8 cellular contexts compared by ENCODE assay signal in genomic region chr19:50639121-50640112, GRCh38. TPM values are rescaled to one million over a fixed set of nuclear protein-coding genes. Genes with fewer than 3 reads are reported as not detected.
DNase-seq lines count a peak whose midpoint lies in the region; ATAC-seq and TF ChIP-seq lines count a peak whose summit lies in the region.

A gene with protein sequence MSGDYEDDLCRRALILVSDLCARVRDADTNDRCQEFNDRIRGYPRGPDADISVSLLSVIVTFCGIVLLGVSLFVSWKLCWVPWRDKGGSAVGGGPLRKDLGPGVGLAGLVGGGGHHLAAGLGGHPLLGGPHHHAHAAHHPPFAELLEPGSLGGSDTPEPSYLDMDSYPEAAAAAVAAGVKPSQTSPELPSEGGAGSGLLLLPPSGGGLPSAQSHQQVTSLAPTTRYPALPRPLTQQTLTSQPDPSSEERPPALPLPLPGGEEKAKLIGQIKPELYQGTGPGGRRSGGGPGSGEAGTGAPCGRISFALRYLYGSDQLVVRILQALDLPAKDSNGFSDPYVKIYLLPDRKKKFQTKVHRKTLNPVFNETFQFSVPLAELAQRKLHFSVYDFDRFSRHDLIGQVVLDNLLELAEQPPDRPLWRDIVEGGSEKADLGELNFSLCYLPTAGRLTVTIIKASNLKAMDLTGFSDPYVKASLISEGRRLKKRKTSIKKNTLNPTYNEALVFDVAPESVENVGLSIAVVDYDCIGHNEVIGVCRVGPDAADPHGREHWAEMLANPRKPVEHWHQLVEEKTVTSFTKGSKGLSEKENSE (minus strand): TSS chr19:50639881. CDS start chr19:50637411, 2,470 bp downstream.

- H3K4me2 ChIP-seq in SK-N-SH = peak within 1 kb of the TSS; percentile 96

- peak; percentile 55 to 65 for ATAC-seq in activated CD4-positive, CD25-positive, alpha-beta regulatory T cell treated with anti-CD3 and anti-CD28 coated beads, Interleukin-2, amount 50 U/mL, for 24 hours
- ATAC-seq in central memory CD8-positive, alpha-beta T cell (replicated peaks; ENCODE audit: extremely low read depth, poor library complexity, severe bottlenecking) = peak; percentile 19

- H3K27me3 ChIP-seq in SK-N-SH (ENCODE audit: insufficient read depth) = peaks cover 12% of the 10 kb centered on the region; the same call in 1 of the 2 replicates

- H3F3A ChIP-seq in SK-N-SH (replicated peaks; ENCODE audit: insufficient read depth) = no peaks in the 10 kb centered on the region

- TF ChIP-seq RAD21 in SK-N-SH (IDR thresholded peaks at IDR 0.05; ENCODE audit: low read length) = no peak

- H3K4me3 ChIP-seq in SK-N-SH (ENCODE audit: low read depth in 2 of 2, low read length in 1 of 2) = peak within 1 kb of the TSS; percentile 65 to 83

- H3K9me3 ChIP-seq in SK-N-SH = no peaks in the 10 kb centered on the region

- WGBS in SK-N-SH (ENCODE audit: low lambda C conversion rate) = 3% methylated on average over 27 of the region's 76 CpGs

- peak within 1 kb of the TSS; percentile 52 for H3K9ac ChIP-seq in SK-N-SH

- H3K4me1 ChIP-seq in SK-N-SH (ENCODE audit: control insufficient read depth in 1 of 2, insufficient read depth in 2 of 2, low read depth in 1 of 2, low read length in 1 of 2) = peaks cover 0 to 8% of the 10 kb centered on the region in 2 experiments; a peak in 1 of 4 replicates

- no peaks in the 10 kb centered on the region for H3K9me3 Mint-ChIP-seq in central memory CD8-positive, alpha-beta T cell

- peak within 1 kb of the TSS; percentile 50 for H3K4me3 Mint-ChIP-seq in central memory CD8-positive, alpha-beta T cell

- H2AFZ ChIP-seq in SK-N-SH (ENCODE audit: low read depth) = peak within 1 kb of the TSS; percentile 96

- peaks cover 34% of the 10 kb centered on the region for H3K27me3 Mint-ChIP-seq in central memory CD8-positive, alpha-beta T cell

- no peaks in the 10 kb centered on the region for H4K20me1 ChIP-seq in SK-N-SH (ENCODE audit: insufficient read depth)

- TF ChIP-seq EP300 in SK-N-SH (IDR thresholded peaks at IDR 0.05; ENCODE audit: borderline replicate concordance in 1 of 2, low read depth in 1 of 2, low read length in 1 of 2) = 0 out of 4 replicates have a peak, but pooled peaks of 1 of the 2 experiments have one; percentile 1

- TF ChIP-seq CTCF in SK-N-SH (IDR thresholded peaks at IDR 0.05) = no peak

- POLR2A ChIA-PET in SK-N-SH (lab: Yijun Ruan, JAX) = interaction anchor here (0.6 kb wide), 1 partner anchor 103 kb away, joined by 3 read pairs; no protein-coding TSS in a partner anchor

- no peaks in the 10 kb centered on the region for H3K79me2 ChIP-seq in SK-N-SH (ENCODE audit: insufficient read depth)

- H3K27ac ChIP-seq in SK-N-SH (ENCODE audit: low read depth in 2 of 2, low read length in 1 of 2) = peak within 1 kb of the TSS in 1 of 2 experiments; percentile 47; a peak in 1 of 4 replicates

- H3K4me1 Mint-ChIP-seq in central memory CD8-positive, alpha-beta T cell = peaks cover 7% of the 10 kb centered on the region

- H3K36me3 ChIP-seq in SK-N-SH (replicated peaks in 1 of 2; ENCODE audit: control insufficient read depth in 1 of 2, insufficient read depth in 2 of 2, low read length in 1 of 2) = no peaks in the 10 kb centered on the region

- H3K36me3 Mint-ChIP-seq in central memory CD8-positive, alpha-beta T cell (ENCODE audit: insufficient read depth) = no peaks in the 10 kb centered on the region

- CTCF ChIA-PET in SK-N-SH (lab: Yijun Ruan, JAX) = interaction anchor here (0.9 kb wide), 1 partner anchor 102 kb away, joined by 3 read pairs; no protein-coding TSS in a partner anchor

- DNase-seq in activated CD4-positive, CD25-positive, alpha-beta regulatory T cell (lab: John Stamatoyannopoulos, UW) = no peak
- peak; percentile 95 for DNase-seq in SK-N-SH
- no peak for DNase-seq in central memory CD8-positive, alpha-beta T cell (ENCODE audit: low spot score in 2 of 2)
- peak; percentile 80 for DNase-seq in left kidney (ENCODE audit: low read depth, low spot score)
- peak; percentile 30 to 39 for DNase-seq in stimulated activated CD8-positive, alpha-beta memory T cell treated with anti-CD3 and anti-CD28 coated beads, Interleukin-2, amount 100 ng/mL, for 48 hours (ENCODE audit: low read depth in 2 of 2)
- no peak for DNase-seq in NK-92 (lab: John Stamatoyannopoulos, UW; ENCODE audit: unreplicated experiment)
- no peak for DNase-seq in COR-L47 (lab: John Stamatoyannopoulos, UW)

- no peak within 1 kb of the TSS for H3K27ac Mint-ChIP-seq in central memory CD8-positive, alpha-beta T cell (ENCODE audit: low read depth)

- no peaks in the 10 kb centered on the region for H3K9me2 ChIP-seq in SK-N-SH

TF ChIP-seq in SK-N-SH, 30 proteins besides CTCF, POLR2A, EP300 and RAD21:
- TF ChIP-seq CHD2 (IDR thresholded peaks at IDR 0.05; ENCODE audit: low read length, partially characterized antibody) = peak; percentile 61
- no peak for TF ChIP-seq GABPA (IDR thresholded peaks at IDR 0.05; ENCODE audit: low read depth)
- TF ChIP-seq MXI1 (IDR thresholded peaks at IDR 0.05; ENCODE audit: low read depth, low read length) = peak; percentile 7; the same call in 1 of the 2 replicates
- no peak for TF ChIP-seq IRF3 (IDR thresholded peaks at IDR 0.05; ENCODE audit: low read depth, low read length)

RNA-seq across cellular contexts. Expression of the gene that starts here (rescaled TPM):
- 0.52 and 0.94 TPM in 2 replicates for polyA plus RNA-seq in SK-N-SH (2012; rRNA removed)
- polyA plus RNA-seq in SK-N-SH (2012; cell fraction: cytosol; rRNA removed) = 0.39 and 0.76 TPM in 2 replicates
- 1.4 and 1.7 TPM in 2 replicates for polyA plus RNA-seq in SK-N-SH (2012; cell fraction: nucleus; rRNA removed)

Comparison
In these comparisons a context has a peak if more than half of its experiments do, and no peak if none do; other contexts are left out.
1. DNase-seq: peak in SK-N-SH (single experiment), left kidney (single experiment) and stimulated activated CD8-positive, alpha-beta memory T cell treated with anti-CD3 and anti-CD28 coated beads, Interleukin-2, amount 100 ng/mL, for 48 hours (2 of 2); none in activated CD4-positive, CD25-positive, alpha-beta regulatory T cell (0 of 4), central memory CD8-positive, alpha-beta T cell (0 of 2), NK-92 (single experiment) and COR-L47 (single experiment).